ENCODE assay signal across 8 cellular contexts in genomic region chr19:43432866-43433673, GRCh38. TPM values are rescaled to one million over a fixed set of nuclear protein-coding genes. Genes with fewer than 3 reads are reported as not detected.
DNase-seq lines count a peak whose midpoint lies in the region; ATAC-seq and TF ChIP-seq lines count a peak whose summit lies in the region.

No MANE protein-coding gene starts in this region.

- no peak overlapping the region for H3K27ac Mint-ChIP-seq in MCF 10A (ENCODE audit: low read depth, unreplicated experiment)

- no peak overlapping the region for H3K4me3 Mint-ChIP-seq in MCF 10A (ENCODE audit: unreplicated experiment)

- no peaks in the 10 kb centered on the region for H3K9me3 Mint-ChIP-seq in MCF 10A (ENCODE audit: unreplicated experiment)

- CTCF ChIA-PET in MCF 10A (lab: Yijun Ruan, JAX) = interaction anchor here (0.5 to 3.4 kb wide), 23 partner anchors 8 to 951 kb away, joined by 3 to 23 read pairs (median 5); partner anchors contain the start of gene PHLDB3

- no peak overlapping the region for H3K27ac ChIP-seq in WERI-Rb-1

- H3K27me3 ChIP-seq in WERI-Rb-1 (ENCODE audit: insufficient read depth, low read depth, severe bottlenecking) = no peaks in the 10 kb centered on the region

- POLR2A ChIA-PET in MCF 10A (lab: Yijun Ruan, JAX) = interaction anchor here (0.6 kb wide), 1 partner anchor 100 kb away, joined by 3 read pairs; no protein-coding TSS in a partner anchor

- H3K36me3 ChIP-seq in WERI-Rb-1 = no peaks in the 10 kb centered on the region

- no peak overlapping the region for H3K4me3 ChIP-seq in WERI-Rb-1 (ENCODE audit: low read depth, low read length)

- peak; percentile 22 for DNase-seq in NK-92 treated with Interleukin-12 subunit alpha and Interleukin-12 subunit beta, amount 100 ng/mL, for 24 hours (lab: John Stamatoyannopoulos, UW)
- DNase-seq in NK-92 (lab: John Stamatoyannopoulos, UW; ENCODE audit: unreplicated experiment) (no peak), NCI-H1694 treated with DMSO at 0.1 percent for 48 hours (lab: John Stamatoyannopoulos, UW) (peak; percentile 12), WERI-Rb-1 (peak; percentile 78), MCF 10A (ENCODE audit: unreplicated experiment) (peak; percentile 71), left lobe of liver (ENCODE audit: low spot score) (peak; percentile 62)
- peak; percentile 44 for DNase-seq in stimulated activated CD8-positive, alpha-beta memory T cell treated with anti-CD3 and anti-CD28 coated beads, Interleukin-12 subunit alpha, Interleukin-12 subunit beta, amount 100 ng/mL, for 1 hour (ENCODE audit: low read depth)

- BruUV-seq in MCF 10A (replicated peaks; lab: Mats Ljungman, UMichigan) = no TSS peak

- TF ChIP-seq CTCF in WERI-Rb-1 (IDR thresholded peaks at IDR 0.05; ENCODE audit: low read depth, low read length) (peak; percentile 80), MCF 10A (IDR thresholded peaks at IDR 0.05; ENCODE audit: unreplicated experiment) (peak; percentile 80)

- no peaks in the 10 kb centered on the region for H3K9me3 ChIP-seq in WERI-Rb-1 (ENCODE audit: severe bottlenecking)

- no peaks in the 10 kb centered on the region for H3K27me3 Mint-ChIP-seq in MCF 10A (ENCODE audit: insufficient read depth, unreplicated experiment)

- H3K36me3 Mint-ChIP-seq in MCF 10A (ENCODE audit: insufficient read depth, unreplicated experiment) = no peaks in the 10 kb centered on the region

- intact Hi-C loops in MCF 10A (cut with micrococcal nuclease) = loop anchor here (1.0 kb wide), 2 partner anchors 86 to 219 kb away; no protein-coding TSS in a partner anchor

- H3K4me1 Mint-ChIP-seq in MCF 10A (ENCODE audit: insufficient read depth, unreplicated experiment) = no peaks in the 10 kb centered on the region

- ATAC-seq in left lobe of liver (peak; percentile 100), HG03571 (IDR thresholded peaks at IDR 0.05; ENCODE audit: unreplicated experiment) (no peak)

RNA-seq across cellular contexts. Expression of gene TEX101, which starts 18.4 kb away (rescaled TPM):
- total RNA-seq in MCF 10A (2022) (not detected in 2 replicates), left lobe of liver (not detected)

RNA-seq across cellular contexts. Expression of gene LYPD3, which starts 32.3 kb away (rescaled TPM):
- total RNA-seq in MCF 10A (2022) (2.5 and 3.1 TPM in 2 replicates), left lobe of liver (0.53 TPM)
